Comparison of ENCODE assay signal across 1 cellular context in genomic region chr14:104795781-104796681, GRCh38.
TF ChIP-seq lines count a peak whose summit lies in the region.

No MANE protein-coding gene starts in this region.

TF ChIP-seq in GM12878, 131 proteins besides CTCF, POLR2A, EP300 and RAD21 (continued from another document):
- TF ChIP-seq, protein P1, sequence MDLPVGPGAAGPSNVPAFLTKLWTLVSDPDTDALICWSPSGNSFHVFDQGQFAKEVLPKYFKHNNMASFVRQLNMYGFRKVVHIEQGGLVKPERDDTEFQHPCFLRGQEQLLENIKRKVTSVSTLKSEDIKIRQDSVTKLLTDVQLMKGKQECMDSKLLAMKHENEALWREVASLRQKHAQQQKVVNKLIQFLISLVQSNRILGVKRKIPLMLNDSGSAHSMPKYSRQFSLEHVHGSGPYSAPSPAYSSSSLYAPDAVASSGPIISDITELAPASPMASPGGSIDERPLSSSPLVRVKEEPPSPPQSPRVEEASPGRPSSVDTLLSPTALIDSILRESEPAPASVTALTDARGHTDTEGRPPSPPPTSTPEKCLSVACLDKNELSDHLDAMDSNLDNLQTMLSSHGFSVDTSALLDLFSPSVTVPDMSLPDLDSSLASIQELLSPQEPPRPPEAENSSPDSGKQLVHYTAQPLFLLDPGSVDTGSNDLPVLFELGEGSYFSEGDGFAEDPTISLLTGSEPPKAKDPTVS (IDR thresholded peaks at IDR 0.05; ENCODE audit: low read depth, low read length): no peak
- TF ChIP-seq PML (IDR thresholded peaks at IDR 0.05; ENCODE audit: low read length): no peak
- peak; percentile 42; the same call in 1 of the 2 replicates for TF ChIP-seq ZNF217 (IDR thresholded peaks at IDR 0.05)
- peak; percentile 41; the same call in 1 of the 2 replicates for TF ChIP-seq NR2F1 (conservative IDR thresholded peaks at IDR 0.05)
- TF ChIP-seq, protein P2, sequence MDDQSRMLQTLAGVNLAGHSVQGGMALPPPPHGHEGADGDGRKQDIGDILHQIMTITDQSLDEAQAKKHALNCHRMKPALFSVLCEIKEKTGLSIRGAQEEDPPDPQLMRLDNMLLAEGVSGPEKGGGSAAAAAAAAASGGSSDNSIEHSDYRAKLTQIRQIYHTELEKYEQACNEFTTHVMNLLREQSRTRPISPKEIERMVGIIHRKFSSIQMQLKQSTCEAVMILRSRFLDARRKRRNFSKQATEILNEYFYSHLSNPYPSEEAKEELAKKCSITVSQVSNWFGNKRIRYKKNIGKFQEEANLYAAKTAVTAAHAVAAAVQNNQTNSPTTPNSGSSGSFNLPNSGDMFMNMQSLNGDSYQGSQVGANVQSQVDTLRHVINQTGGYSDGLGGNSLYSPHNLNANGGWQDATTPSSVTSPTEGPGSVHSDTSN (IDR thresholded peaks at IDR 0.05; ENCODE audit: insufficient replicate concordance, low read depth, low read length): no peak
- TF ChIP-seq JUNB (IDR thresholded peaks at IDR 0.05): no peak
- no peak for TF ChIP-seq HDAC6 (IDR thresholded peaks at IDR 0.05; ENCODE audit: unreplicated experiment)
- TF ChIP-seq ZNF622 (IDR thresholded peaks at IDR 0.05): no peak
- TF ChIP-seq CBFB (IDR thresholded peaks at IDR 0.05; ENCODE audit: low read depth): no peak
- TF ChIP-seq, protein P3, sequence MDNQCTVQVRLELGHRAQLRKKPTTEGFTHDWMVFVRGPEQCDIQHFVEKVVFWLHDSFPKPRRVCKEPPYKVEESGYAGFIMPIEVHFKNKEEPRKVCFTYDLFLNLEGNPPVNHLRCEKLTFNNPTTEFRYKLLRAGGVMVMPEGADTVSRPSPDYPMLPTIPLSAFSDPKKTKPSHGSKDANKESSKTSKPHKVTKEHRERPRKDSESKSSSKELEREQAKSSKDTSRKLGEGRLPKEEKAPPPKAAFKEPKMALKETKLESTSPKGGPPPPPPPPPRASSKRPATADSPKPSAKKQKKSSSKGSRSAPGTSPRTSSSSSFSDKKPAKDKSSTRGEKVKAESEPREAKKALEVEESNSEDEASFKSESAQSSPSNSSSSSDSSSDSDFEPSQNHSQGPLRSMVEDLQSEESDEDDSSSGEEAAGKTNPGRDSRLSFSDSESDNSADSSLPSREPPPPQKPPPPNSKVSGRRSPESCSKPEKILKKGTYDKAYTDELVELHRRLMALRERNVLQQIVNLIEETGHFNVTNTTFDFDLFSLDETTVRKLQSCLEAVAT (IDR thresholded peaks at IDR 0.05): no peak
- TF ChIP-seq EGR1 (IDR thresholded peaks at IDR 0.05; ENCODE audit: borderline replicate concordance in 1 of 2, low read depth in 2 of 2, low read length in 2 of 2): peak in 1 of 2 experiments; percentile 84; a peak in 2 of 3 replicates
- TF ChIP-seq NFXL1 (IDR thresholded peaks at IDR 0.05; ENCODE audit: borderline replicate concordance): no peak
- TF ChIP-seq, protein P4, sequence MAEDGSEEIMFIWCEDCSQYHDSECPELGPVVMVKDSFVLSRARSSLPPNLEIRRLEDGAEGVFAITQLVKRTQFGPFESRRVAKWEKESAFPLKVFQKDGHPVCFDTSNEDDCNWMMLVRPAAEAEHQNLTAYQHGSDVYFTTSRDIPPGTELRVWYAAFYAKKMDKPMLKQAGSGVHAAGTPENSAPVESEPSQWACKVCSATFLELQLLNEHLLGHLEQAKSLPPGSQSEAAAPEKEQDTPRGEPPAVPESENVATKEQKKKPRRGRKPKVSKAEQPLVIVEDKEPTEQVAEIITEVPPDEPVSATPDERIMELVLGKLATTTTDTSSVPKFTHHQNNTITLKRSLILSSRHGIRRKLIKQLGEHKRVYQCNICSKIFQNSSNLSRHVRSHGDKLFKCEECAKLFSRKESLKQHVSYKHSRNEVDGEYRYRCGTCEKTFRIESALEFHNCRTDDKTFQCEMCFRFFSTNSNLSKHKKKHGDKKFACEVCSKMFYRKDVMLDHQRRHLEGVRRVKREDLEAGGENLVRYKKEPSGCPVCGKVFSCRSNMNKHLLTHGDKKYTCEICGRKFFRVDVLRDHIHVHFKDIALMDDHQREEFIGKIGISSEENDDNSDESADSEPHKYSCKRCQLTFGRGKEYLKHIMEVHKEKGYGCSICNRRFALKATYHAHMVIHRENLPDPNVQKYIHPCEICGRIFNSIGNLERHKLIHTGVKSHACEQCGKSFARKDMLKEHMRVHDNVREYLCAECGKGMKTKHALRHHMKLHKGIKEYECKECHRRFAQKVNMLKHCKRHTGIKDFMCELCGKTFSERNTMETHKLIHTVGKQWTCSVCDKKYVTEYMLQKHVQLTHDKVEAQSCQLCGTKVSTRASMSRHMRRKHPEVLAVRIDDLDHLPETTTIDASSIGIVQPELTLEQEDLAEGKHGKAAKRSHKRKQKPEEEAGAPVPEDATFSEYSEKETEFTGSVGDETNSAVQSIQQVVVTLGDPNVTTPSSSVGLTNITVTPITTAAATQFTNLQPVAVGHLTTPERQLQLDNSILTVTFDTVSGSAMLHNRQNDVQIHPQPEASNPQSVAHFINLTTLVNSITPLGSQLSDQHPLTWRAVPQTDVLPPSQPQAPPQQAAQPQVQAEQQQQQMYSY (CRISPR knock-in tag; IDR thresholded peaks at IDR 0.05): no peak
- peak; percentile 50; the same call in 1 of the 2 replicates for TF ChIP-seq LARP7 (IDR thresholded peaks at IDR 0.05)
- no peak for TF ChIP-seq SPI1 (IDR thresholded peaks at IDR 0.05; ENCODE audit: borderline replicate concordance, insufficient read depth, low read depth, low read length)
- no peak for TF ChIP-seq SUZ12 (IDR thresholded peaks at IDR 0.05; ENCODE audit: unreplicated experiment)
- no peak for TF ChIP-seq CBX3 (IDR thresholded peaks at IDR 0.05; ENCODE audit: borderline replicate concordance, low read depth)
- TF ChIP-seq TBL1XR1 (IDR thresholded peaks at IDR 0.05; ENCODE audit: low read depth, low read length): no peak
- 0 out of 4 replicates have a peak, but pooled peaks of 1 of the 2 experiments have one; percentile 14 for TF ChIP-seq BHLHE40 (IDR thresholded peaks at IDR 0.05; ENCODE audit: borderline replicate concordance in 1 of 2, low read depth in 2 of 2, low read length in 1 of 2)
- 0 out of 2 replicates have a peak, but pooled peaks have one; percentile 36 for TF ChIP-seq POLR2AphosphoS5 (IDR thresholded peaks at IDR 0.05; ENCODE audit: low read length)
- TF ChIP-seq, protein P5, sequence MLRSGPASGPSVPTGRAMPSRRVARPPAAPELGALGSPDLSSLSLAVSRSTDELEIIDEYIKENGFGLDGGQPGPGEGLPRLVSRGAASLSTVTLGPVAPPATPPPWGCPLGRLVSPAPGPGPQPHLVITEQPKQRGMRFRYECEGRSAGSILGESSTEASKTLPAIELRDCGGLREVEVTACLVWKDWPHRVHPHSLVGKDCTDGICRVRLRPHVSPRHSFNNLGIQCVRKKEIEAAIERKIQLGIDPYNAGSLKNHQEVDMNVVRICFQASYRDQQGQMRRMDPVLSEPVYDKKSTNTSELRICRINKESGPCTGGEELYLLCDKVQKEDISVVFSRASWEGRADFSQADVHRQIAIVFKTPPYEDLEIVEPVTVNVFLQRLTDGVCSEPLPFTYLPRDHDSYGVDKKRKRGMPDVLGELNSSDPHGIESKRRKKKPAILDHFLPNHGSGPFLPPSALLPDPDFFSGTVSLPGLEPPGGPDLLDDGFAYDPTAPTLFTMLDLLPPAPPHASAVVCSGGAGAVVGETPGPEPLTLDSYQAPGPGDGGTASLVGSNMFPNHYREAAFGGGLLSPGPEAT (IDR thresholded peaks at IDR 0.05; ENCODE audit: low read depth): no peak
- TF ChIP-seq DPF2 (IDR thresholded peaks at IDR 0.05): peak; percentile 41
- no peak for TF ChIP-seq NR2C2 (IDR thresholded peaks at IDR 0.05; ENCODE audit: borderline replicate concordance, control insufficient read depth, insufficient read length, low read depth)
- no peak for TF ChIP-seq MTA2 (IDR thresholded peaks at IDR 0.05; ENCODE audit: low read depth)
- no peak for TF ChIP-seq CHD2 (IDR thresholded peaks at IDR 0.05; ENCODE audit: borderline replicate concordance, low read depth, low read length)
